In genomic region chr7:78953090-78953489, GRCh38 we compare ENCODE assay signal across 18 cellular contexts.
"Had no signal": no experiment of that assay in that cellular context is flagged by ENCODE, and none has a peak within 500 bp of the region (broad histone marks: within the 10 kb centered on the region; RNA-seq: fewer than 3 reads in every experiment).

No MANE protein-coding gene starts in this region.

- H3K4me1 Mint-ChIP-seq: activated naive CD4-positive, alpha-beta T cell treated with anti-CD3 and anti-CD28 coated beads, Interleukin-2, amount 10 ng/mL, durations not matched to agents 7 days and 5 days; immature natural killer cell; stimulated activated naive B cell treated with anti-CD40 and anti-IgM and Interleukin-4, amounts not matched to agents 10 μg/mL and 1 μg/mL and 100 μg/mL, for 72 hours had no signal

- H3K9me3 Mint-ChIP-seq: activated naive CD4-positive, alpha-beta T cell treated with anti-CD3 and anti-CD28 coated beads, Interleukin-2, amount 10 ng/mL, durations not matched to agents 7 days and 5 days had no signal

- H3K36me3 ChIP-seq: brain microvascular endothelial cell, upper lobe of right lung had no signal

- H3K4me1 ChIP-seq: upper lobe of right lung had no signal

- H3K27me3 Mint-ChIP-seq: activated naive CD4-positive, alpha-beta T cell treated with anti-CD3 and anti-CD28 coated beads, Interleukin-2, amount 10 ng/mL, durations not matched to agents 7 days and 5 days; stimulated activated naive B cell treated with anti-CD40 and anti-IgM and Interleukin-4, amounts not matched to agents 10 μg/mL and 1 μg/mL and 100 μg/mL, for 72 hours had no signal

- H3K4me3 Mint-ChIP-seq: activated naive CD4-positive, alpha-beta T cell treated with anti-CD3 and anti-CD28 coated beads, Interleukin-2, amount 10 ng/mL, durations not matched to agents 7 days and 5 days; endodermal cell; immature natural killer cell; stimulated activated naive B cell treated with anti-CD40 and anti-IgM and Interleukin-4, amounts not matched to agents 10 μg/mL and 1 μg/mL and 100 μg/mL, for 72 hours had no signal

- DNase-seq: activated CD4-positive, alpha-beta T cell treated with anti-CD3 and anti-CD28 coated beads for 1 hour; activated CD8-positive, alpha-beta memory T cell treated with anti-CD3 and anti-CD28 coated beads for 24 hours; activated CD8-positive, alpha-beta memory T cell treated with anti-CD3 and anti-CD28 coated beads, Interleukin-2, amount 50 U/mL, for 48 hours; activated effector memory CD4-positive, alpha-beta T cell treated with Interleukin-2 at 50 U/mL for 16 hours; activated naive CD4-positive, alpha-beta T cell treated with anti-CD3 and anti-CD28 coated beads, Interleukin-2, amount 10 ng/mL, durations not matched to agents 7 days and 5 days; activated T-cell treated with anti-CD3 and anti-CD28 coated beads, Interleukin-2, amount 50 U/mL, for 48 hours; aorta; brain microvascular endothelial cell; central memory CD4-positive, alpha-beta T cell; endodermal cell; erythroblast; immature natural killer cell; left ventricle myocardium superior; occipital lobe; posterior cingulate gyrus; stimulated activated naive B cell treated with anti-CD40 and anti-IgM and Interleukin-4, amounts not matched to agents 10 μg/mL and 1 μg/mL and 100 μg/mL, for 72 hours; upper lobe of right lung had no signal

- H3K4me3 ChIP-seq: upper lobe of right lung had no signal

- H3K27me3 ChIP-seq: brain microvascular endothelial cell, upper lobe of right lung had no signal

- H3K9me3 ChIP-seq: upper lobe of right lung had no signal

- H3K27ac Mint-ChIP-seq: activated naive CD4-positive, alpha-beta T cell treated with anti-CD3 and anti-CD28 coated beads, Interleukin-2, amount 10 ng/mL, durations not matched to agents 7 days and 5 days; endodermal cell; immature natural killer cell; stimulated activated naive B cell treated with anti-CD40 and anti-IgM and Interleukin-4, amounts not matched to agents 10 μg/mL and 1 μg/mL and 100 μg/mL, for 72 hours had no signal

- ATAC-seq: left ventricle myocardium superior; stimulated activated naive B cell treated with anti-CD40 and anti-IgM and Interleukin-4, amounts not matched to agents 10 μg/mL and 1 μg/mL and 100 μg/mL, for 72 hours; upper lobe of right lung had no signal

- H3K36me3 Mint-ChIP-seq: activated naive CD4-positive, alpha-beta T cell treated with anti-CD3 and anti-CD28 coated beads, Interleukin-2, amount 10 ng/mL, durations not matched to agents 7 days and 5 days; immature natural killer cell; stimulated activated naive B cell treated with anti-CD40 and anti-IgM and Interleukin-4, amounts not matched to agents 10 μg/mL and 1 μg/mL and 100 μg/mL, for 72 hours had no signal

- H3K27ac ChIP-seq: brain microvascular endothelial cell, upper lobe of right lung, VCaP had no signal
